8 cellular contexts compared by ENCODE assay signal in genomic region chr12:100741084-100741711, GRCh38. TPM values are rescaled to one million over a fixed set of nuclear protein-coding genes. Genes with fewer than 3 reads are reported as not detected.
DNase-seq lines count a peak whose midpoint lies in the region; ATAC-seq and TF ChIP-seq lines count a peak whose summit lies in the region.

No MANE protein-coding gene starts in this region.

- no peak for TF ChIP-seq EP300 in stomach (IDR thresholded peaks at IDR 0.05)

- H3K9ac ChIP-seq in GM23248 (no peak overlapping the region), PC-3 (ENCODE audit: low read length) (no peak overlapping the region)

- no peaks in the 10 kb centered on the region for H3K4me1 Mint-ChIP-seq in Caco-2 (ENCODE audit: low read depth, unreplicated experiment)

- BruUV-seq in Caco-2 (replicated peaks; lab: Mats Ljungman, UMichigan) (no TSS peak), PC-3 (replicated peaks; lab: Mats Ljungman, UMichigan) (no TSS peak)

- H2AFZ ChIP-seq in GM23248: 0 out of 2 replicates have a peak overlapping the region, but pooled peaks have one; percentile 20
- H2AFZ ChIP-seq in PC-3 (ENCODE audit: low read length): no peak overlapping the region

- intact Hi-C loops in Caco-2 (cut with micrococcal nuclease; ENCODE audit: unreplicated experiment): loop anchor here (1.0 kb wide), 1 partner anchor 72 kb away; no protein-coding TSS in a partner anchor
- intact Hi-C loops in PC-3 (cut with micrococcal nuclease): loop anchor here (1.0 to 2.0 kb wide), 4 partner anchors 72 to 506 kb away; no protein-coding TSS in a partner anchor
- intact Hi-C loops in stomach (cut with DNase I; ENCODE audit: low total_unique reads): no loop called here

- POLR2A ChIA-PET in Caco-2 (lab: Charles Lee) (no interaction called here), PC-3 (lab: Charles Lee; ENCODE audit: unreplicated experiment) (no interaction called here)

- CTCF ChIA-PET in Caco-2 (lab: Charles Lee) (interaction anchor here (0.5 kb wide), 1 partner anchor 613 kb away, joined by 3 read pairs; no protein-coding TSS in a partner anchor), PC-3 (lab: Charles Lee) (no interaction called here)

- H3K36me3 ChIP-seq in Caco-2 (ENCODE audit: control insufficient read depth, insufficient read depth, low read length): no peaks in the 10 kb centered on the region
- no peaks in the 10 kb centered on the region for H3K36me3 ChIP-seq in GM23248 (ENCODE audit: low read depth)
- no peaks in the 10 kb centered on the region for H3K36me3 ChIP-seq in PC-3 (ENCODE audit: low read depth, low read length)
- no peaks in the 10 kb centered on the region for H3K36me3 ChIP-seq in stomach

- no peaks in the 10 kb centered on the region for H3K36me3 Mint-ChIP-seq in Caco-2 (ENCODE audit: insufficient read depth, unreplicated experiment)

- H3K79me2 ChIP-seq in GM23248 (ENCODE audit: insufficient read depth): no peaks in the 10 kb centered on the region
- H3K79me2 ChIP-seq in PC-3 (ENCODE audit: low read length): no peaks in the 10 kb centered on the region

- H3K27ac Mint-ChIP-seq in Caco-2 (ENCODE audit: unreplicated experiment): no peak overlapping the region

- no peak overlapping the region for H3K4me3 ChIP-seq in Caco-2 (ENCODE audit: low read depth, low read length)
- no peak overlapping the region for H3K4me3 ChIP-seq in GM23248
- H3K4me3 ChIP-seq in PC-3 (ENCODE audit: low read length): no peak overlapping the region
- no peak overlapping the region for H3K4me3 ChIP-seq in fibroblast of villous mesenchyme (ENCODE audit: low read depth, low read length)
- no peak overlapping the region for H3K4me3 ChIP-seq in stomach

- H4K20me1 ChIP-seq in GM23248 (ENCODE audit: insufficient read depth) (no peaks in the 10 kb centered on the region), PC-3 (ENCODE audit: low read length) (no peaks in the 10 kb centered on the region)

- ATAC-seq in PC-3: peak; percentile 64
- no peak for ATAC-seq in HG03460 (IDR thresholded peaks at IDR 0.05; ENCODE audit: unreplicated experiment)

- H3K4me2 ChIP-seq in GM23248 (ENCODE audit: unreplicated experiment) (no peak overlapping the region), PC-3 (ENCODE audit: low read length) (no peak overlapping the region)

- no peak overlapping the region for H3K4me3 Mint-ChIP-seq in Caco-2 (ENCODE audit: unreplicated experiment)

- DNase-seq in Caco-2 (peak in 1 of 2 experiments; percentile 35), GM23248 (peak; percentile 56), PC-3 (peak; percentile 72), fibroblast of villous mesenchyme (ENCODE audit: low read depth) (peak; percentile 39), stomach (no peak), GM19240 (ENCODE audit: insufficient read length, low spot score) (no peak), NOMO-1 treated with dmso at 0.1 percent for 144 hours (lab: John Stamatoyannopoulos, UW; ENCODE audit: unreplicated experiment) (no peak)

- peak; percentile 65 to 68 for TF ChIP-seq CTCF in Caco-2 (IDR thresholded peaks at IDR 0.05; ENCODE audit: insufficient read depth in 1 of 2, low read depth in 1 of 2, low read length in 1 of 2, severe bottlenecking in 1 of 2, unreplicated experiment in 1 of 2)
- TF ChIP-seq CTCF in PC-3 (conservative IDR thresholded peaks at IDR 0.05; ENCODE audit: low read depth, low read length): peak; percentile 93
- peak; percentile 63 for TF ChIP-seq CTCF in fibroblast of villous mesenchyme (IDR thresholded peaks at IDR 0.05; ENCODE audit: insufficient read depth, low read depth, low read length)
- peak in 4 of 7 experiments; percentile 7 to 64 (median 34) for TF ChIP-seq CTCF in stomach (IDR thresholded peaks at IDR 0.05)

- no peak for TF ChIP-seq POLR2A in stomach (IDR thresholded peaks at IDR 0.05)

- H3K9me3 Mint-ChIP-seq in Caco-2 (ENCODE audit: unreplicated experiment): peaks cover 10% of the 10 kb centered on the region

- H3K27ac ChIP-seq in GM23248: no peak overlapping the region
- no peak overlapping the region for H3K27ac ChIP-seq in PC-3 (ENCODE audit: low read length)
- H3K27ac ChIP-seq in stomach: no peak overlapping the region

- H3K9me2 ChIP-seq in GM23248 (ENCODE audit: insufficient read depth) (no peaks in the 10 kb centered on the region), PC-3 (replicated peaks; ENCODE audit: low read length) (no peaks in the 10 kb centered on the region)

- H3K27me3 ChIP-seq in Caco-2 (replicated peaks; ENCODE audit: control insufficient read depth, insufficient read depth, low read length) (no peaks in the 10 kb centered on the region), GM23248 (replicated peaks; ENCODE audit: insufficient read depth) (no peaks in the 10 kb centered on the region), PC-3 (ENCODE audit: low read length) (peaks cover 16% of the 10 kb centered on the region), stomach (no peaks in the 10 kb centered on the region)

- in situ Hi-C loops in GM23248 (cut with MboI): no loop called here

- H3F3A ChIP-seq in GM23248 (ENCODE audit: insufficient read depth) (no peaks in the 10 kb centered on the region), PC-3 (ENCODE audit: low read length, unreplicated experiment) (no peaks in the 10 kb centered on the region)

- H3K4me1 ChIP-seq in Caco-2: no peaks in the 10 kb centered on the region
- H3K4me1 ChIP-seq in GM23248 (ENCODE audit: insufficient read depth): no peaks in the 10 kb centered on the region
- H3K4me1 ChIP-seq in PC-3 (ENCODE audit: insufficient read depth, low read length): no peaks in the 10 kb centered on the region
- H3K4me1 ChIP-seq in stomach: no peaks in the 10 kb centered on the region

- 58 to 63% methylated on average over 3 of the region's 3 CpGs for WGBS in GM23248 (ENCODE audit: low coverage in 1 of 2, low lambda C conversion rate in 2 of 2, missing lambda C conversion rate in 2 of 2), 2 experiments
- WGBS in stomach, 5 donors: 49 to 61% (median 55%) methylated on average over 3 of the region's 3 CpGs

- H3K9me3 ChIP-seq in Caco-2: no peaks in the 10 kb centered on the region
- H3K9me3 ChIP-seq in GM23248 (ENCODE audit: low read depth): no peaks in the 10 kb centered on the region
- no peaks in the 10 kb centered on the region for H3K9me3 ChIP-seq in PC-3 (ENCODE audit: low read length)
- H3K9me3 ChIP-seq in stomach: peaks cover 0 to 6% (median 2%) of the 10 kb centered on the region in 4 donors

- H3K27me3 Mint-ChIP-seq in Caco-2 (ENCODE audit: insufficient read depth, unreplicated experiment): peaks cover 3% of the 10 kb centered on the region

RNA-seq across cellular contexts. Expression of gene ANO4, which starts 53.4 kb away (rescaled TPM):
- total RNA-seq in Caco-2 (2022): 0.09 TPM in 1 of 2 replicates, not detected in the other
- total RNA-seq in GM23248 (2014; rRNA removed; shearing (Covaris generic)): 4.8 and 6.6 TPM in 2 replicates
- 6.3 and 7.6 TPM in 2 replicates for polyA plus RNA-seq in GM23248 (2016; fragmentation: Nextera tagmentation; extraction: Ambion mirVana)
- total RNA-seq in PC-3 (2014; rRNA removed): not detected in 2 replicates
- 8.4 and 13.8 TPM in 2 replicates for total RNA-seq in fibroblast of villous mesenchyme
- under 1 TPM in 1 of 5 donors, not detected in 4; 0.37 TPM for total RNA-seq in stomach
- polyA plus RNA-seq in stomach: not detected

Comparison
In these comparisons a context has a peak if more than half of its experiments do, and no peak if none do; other contexts are left out.
1. DNase-seq: peak in GM23248 (single experiment), PC-3 (single experiment) and fibroblast of villous mesenchyme (single experiment); none in stomach (single experiment), GM19240 (single experiment) and NOMO-1 treated with dmso at 0.1 percent for 144 hours (single experiment).
2. CTCF ChIP-seq: peak in every context shown above with its lines; median percentile 93 in PC-3; 66 in Caco-2; 63 in fibroblast of villous mesenchyme; 34 in stomach.